ENCODE assay signal across 22 cellular contexts in genomic region chr21:35737425-35737824, GRCh38.
"Had no signal": no experiment of that assay in that cellular context is flagged by ENCODE, and none has a peak within 500 bp of the region (broad histone marks: within the 10 kb centered on the region; RNA-seq: fewer than 3 reads in every experiment).

No MANE protein-coding gene starts in this region.

- ATAC-seq: activated naive CD8-positive, alpha-beta T cell treated with anti-CD3 and anti-CD28 coated beads, Interleukin-2, amount 50 U/mL, for 24 hours; naive thymus-derived CD8-positive, alpha-beta T cell; stimulated activated effector memory CD8-positive, alpha-beta T cell treated with anti-CD3 and anti-CD28 coated beads, Interleukin-12 subunit alpha, Interleukin-12 subunit beta, amount 100 ng/mL, for 72 hours; T-cell; WTC11 had no signal

- H3K4me3 ChIP-seq: colonic mucosa, esophagus squamous epithelium, tibial artery, upper lobe of right lung had no signal

- H3K27me3 Mint-ChIP-seq: activated naive CD4-positive, alpha-beta T cell treated with anti-CD3 and anti-CD28 coated beads, Interleukin-2, amount 50 U/mL, for 24 hours had no signal

- H3K27ac ChIP-seq: colonic mucosa, upper lobe of right lung had no signal

- H3K36me3 ChIP-seq: colonic mucosa, esophagus squamous epithelium, tibial artery, upper lobe of right lung had no signal

- DNase-seq: activated CD4-positive, alpha-beta memory T cell treated with anti-CD3 and anti-CD28 coated beads, Interleukin-2, amount 10 ng/mL, durations not matched to agents 7 days and 5 days; activated CD4-positive, alpha-beta T cell treated with anti-CD3 and anti-CD28 coated beads for 1 hour; activated CD4-positive, alpha-beta T cell treated with anti-CD3 and anti-CD28 coated beads, Interleukin-2, amount 10 ng/mL, durations not matched to agents 7 days and 5 days; activated CD8-positive, alpha-beta memory T cell treated with anti-CD3 and anti-CD28 coated beads, Interleukin-2, amount 50 U/mL, for 48 hours; activated naive CD8-positive, alpha-beta T cell treated with anti-CD3 and anti-CD28 coated beads, Interleukin-2, amount 50 U/mL, for 24 hours; activated T-cell treated with anti-CD3 and anti-CD28 coated beads, Interleukin-2, amount 50 U/mL, for 24 hours; colonic mucosa; effector CD8-positive, alpha-beta T cell; esophagus squamous epithelium; foreskin melanocyte; islet precursor cell; naive thymus-derived CD8-positive, alpha-beta T cell; stimulated activated CD4-positive, alpha-beta T cell treated with anti-CD3 and anti-CD28 coated beads, Interleukin-12 subunit alpha, Interleukin-12 subunit beta, amount 100 ng/mL, for 4 hours; stimulated activated CD4-positive, alpha-beta T cell treated with anti-CD3 and anti-CD28 coated beads, Interleukin-4, amount 100 ng/mL, for 24 hours; T-cell; upper lobe of right lung had no signal

- H3K27ac Mint-ChIP-seq: activated CD4-positive, alpha-beta memory T cell treated with anti-CD3 and anti-CD28 coated beads, Interleukin-2, amount 10 ng/mL, durations not matched to agents 7 days and 5 days; activated CD4-positive, alpha-beta T cell treated with anti-CD3 and anti-CD28 coated beads, Interleukin-2, amount 10 ng/mL, durations not matched to agents 7 days and 5 days; activated naive CD4-positive, alpha-beta T cell treated with anti-CD3 and anti-CD28 coated beads, Interleukin-2, amount 50 U/mL, for 24 hours; activated naive CD8-positive, alpha-beta T cell treated with anti-CD3 and anti-CD28 coated beads, Interleukin-2, amount 50 U/mL, for 24 hours; activated T-cell treated with anti-CD3 and anti-CD28 coated beads, Interleukin-2, amount 50 U/mL, for 24 hours; activated T-helper 2 cell treated with anti-CD3 and anti-CD28 coated beads, Interferon-gamma antibody, Interleukin-2, Interleukin-4, amounts not matched to agents 10 μg/mL and 5 μg/mL and 100 μg/mL, durations not matched to agents 14 hours and 24 hours and 36 hours; naive thymus-derived CD8-positive, alpha-beta T cell; stimulated activated effector memory CD8-positive, alpha-beta T cell treated with anti-CD3 and anti-CD28 coated beads, Interleukin-12 subunit alpha, Interleukin-12 subunit beta, amount 100 ng/mL, for 72 hours; stimulated activated naive CD8-positive, alpha-beta T cell treated with anti-CD3 and anti-CD28 coated beads, Interleukin-15, Interleukin-2, amounts not matched to agents 100 ng/mL and 50 ng/mL, for 24 hours; T-cell; WTC11 had no signal

- H3K4me1 ChIP-seq: colonic mucosa had no signal

- H3K4me3 Mint-ChIP-seq: activated CD4-positive, alpha-beta memory T cell treated with anti-CD3 and anti-CD28 coated beads, Interleukin-2, amount 10 ng/mL, durations not matched to agents 7 days and 5 days; activated CD4-positive, alpha-beta T cell treated with anti-CD3 and anti-CD28 coated beads, Interleukin-2, amount 10 ng/mL, durations not matched to agents 7 days and 5 days; activated naive CD4-positive, alpha-beta T cell treated with anti-CD3 and anti-CD28 coated beads, Interleukin-2, amount 50 U/mL, for 24 hours; activated naive CD8-positive, alpha-beta T cell treated with anti-CD3 and anti-CD28 coated beads, Interleukin-2, amount 50 U/mL, for 24 hours; activated T-cell treated with anti-CD3 and anti-CD28 coated beads, Interleukin-2, amount 50 U/mL, for 24 hours; naive thymus-derived CD8-positive, alpha-beta T cell; stimulated activated effector memory CD8-positive, alpha-beta T cell treated with anti-CD3 and anti-CD28 coated beads, Interleukin-12 subunit alpha, Interleukin-12 subunit beta, amount 100 ng/mL, for 72 hours; stimulated activated naive CD8-positive, alpha-beta T cell treated with anti-CD3 and anti-CD28 coated beads, Interleukin-15, Interleukin-2, amounts not matched to agents 100 ng/mL and 50 ng/mL, for 24 hours; T-cell; WTC11 had no signal

- H3K9me3 ChIP-seq: colonic mucosa, upper lobe of right lung had no signal

- H3K27me3 ChIP-seq: colonic mucosa, esophagus squamous epithelium, tibial artery, upper lobe of right lung had no signal

- H3K9me3 Mint-ChIP-seq: activated CD4-positive, alpha-beta T cell treated with anti-CD3 and anti-CD28 coated beads, Interleukin-2, amount 10 ng/mL, durations not matched to agents 7 days and 5 days; activated naive CD4-positive, alpha-beta T cell treated with anti-CD3 and anti-CD28 coated beads, Interleukin-2, amount 50 U/mL, for 24 hours; activated T-cell treated with anti-CD3 and anti-CD28 coated beads, Interleukin-2, amount 50 U/mL, for 24 hours; activated T-helper 2 cell treated with anti-CD3 and anti-CD28 coated beads, Interferon-gamma antibody, Interleukin-2, Interleukin-4, amounts not matched to agents 10 μg/mL and 5 μg/mL and 100 μg/mL, durations not matched to agents 14 hours and 24 hours and 36 hours; stimulated activated effector memory CD8-positive, alpha-beta T cell treated with anti-CD3 and anti-CD28 coated beads, Interleukin-12 subunit alpha, Interleukin-12 subunit beta, amount 100 ng/mL, for 72 hours had no signal

- H3K36me3 Mint-ChIP-seq: activated naive CD4-positive, alpha-beta T cell treated with anti-CD3 and anti-CD28 coated beads, Interleukin-2, amount 50 U/mL, for 24 hours; stimulated activated effector memory CD8-positive, alpha-beta T cell treated with anti-CD3 and anti-CD28 coated beads, Interleukin-12 subunit alpha, Interleukin-12 subunit beta, amount 100 ng/mL, for 72 hours; T-cell had no signal

- H3K4me1 Mint-ChIP-seq: activated CD4-positive, alpha-beta memory T cell treated with anti-CD3 and anti-CD28 coated beads, Interleukin-2, amount 10 ng/mL, durations not matched to agents 7 days and 5 days; activated CD4-positive, alpha-beta T cell treated with anti-CD3 and anti-CD28 coated beads, Interleukin-2, amount 10 ng/mL, durations not matched to agents 7 days and 5 days; stimulated activated effector memory CD8-positive, alpha-beta T cell treated with anti-CD3 and anti-CD28 coated beads, Interleukin-12 subunit alpha, Interleukin-12 subunit beta, amount 100 ng/mL, for 72 hours; WTC11 had no signal
